In the genomic region with DNA sequence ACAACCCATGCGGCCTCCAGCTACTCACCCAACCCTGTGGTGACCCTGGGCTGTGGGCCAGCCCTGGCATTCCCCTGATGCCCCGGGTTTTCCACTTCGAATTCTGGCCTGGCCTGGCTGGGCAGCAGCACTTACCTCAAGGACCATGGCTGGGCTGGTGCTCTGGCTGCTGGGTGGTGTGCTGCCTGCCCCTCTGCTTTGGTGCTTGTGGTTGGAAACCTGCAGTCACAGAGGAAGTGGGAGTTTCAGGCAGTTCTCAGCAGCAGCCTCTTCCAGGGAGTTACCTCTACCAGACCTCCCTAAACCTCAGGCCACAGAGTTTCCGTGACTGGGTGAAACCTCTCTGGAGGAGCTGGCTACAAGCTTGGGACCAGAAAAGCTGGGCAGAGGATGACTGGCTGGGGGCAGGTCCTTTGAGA, we compare ENCODE assay signal across 8 cellular contexts.
DNase-seq lines count a peak whose midpoint lies in the region; ATAC-seq lines count a peak whose summit lies in the region.

CXCR3 (minus strand) TSS at position 209 of the 419 bp plus-strand sequence; CDS start at position 147, 62 bp downstream.

- DNase-seq in activated CD4-positive, alpha-beta T cell treated with anti-CD3 and anti-CD28 coated beads for 1 hour: peak; percentile 22
- DNase-seq in effector CD8-positive, alpha-beta T cell (lab: John Stamatoyannopoulos, UW): peak; percentile 8
- peak; percentile 81 for DNase-seq in stimulated activated CD8-positive, alpha-beta memory T cell treated with anti-CD3 and anti-CD28 coated beads, Interleukin-4, amount 100 ng/mL, for 48 hours
- no peak for DNase-seq in SHP77 (lab: John Stamatoyannopoulos, UW)
- DNase-seq in NCI-H2029 treated with DMSO at 0.1 percent for 48 hours (lab: John Stamatoyannopoulos, UW): no peak
- no peak for DNase-seq in HCEC 1CT

- ATAC-seq in GM19372 (IDR thresholded peaks at IDR 0.05; ENCODE audit: low read depth, unreplicated experiment): peak; percentile 43
- ATAC-seq in HG03439 (IDR thresholded peaks at IDR 0.05; ENCODE audit: unreplicated experiment): peak; percentile 45

Comparison
In these comparisons a context has a peak if more than half of its experiments do, and no peak if none do; other contexts are left out.
1. DNase-seq: peak in activated CD4-positive, alpha-beta T cell treated with anti-CD3 and anti-CD28 coated beads for 1 hour (single experiment), effector CD8-positive, alpha-beta T cell (single experiment) and stimulated activated CD8-positive, alpha-beta memory T cell treated with anti-CD3 and anti-CD28 coated beads, Interleukin-4, amount 100 ng/mL, for 48 hours (single experiment); none in SHP77 (0 of 2), NCI-H2029 treated with DMSO at 0.1 percent for 48 hours (single experiment) and HCEC 1CT (single experiment).